ENCODE assay signal across 13 cellular contexts in the genomic region with DNA sequence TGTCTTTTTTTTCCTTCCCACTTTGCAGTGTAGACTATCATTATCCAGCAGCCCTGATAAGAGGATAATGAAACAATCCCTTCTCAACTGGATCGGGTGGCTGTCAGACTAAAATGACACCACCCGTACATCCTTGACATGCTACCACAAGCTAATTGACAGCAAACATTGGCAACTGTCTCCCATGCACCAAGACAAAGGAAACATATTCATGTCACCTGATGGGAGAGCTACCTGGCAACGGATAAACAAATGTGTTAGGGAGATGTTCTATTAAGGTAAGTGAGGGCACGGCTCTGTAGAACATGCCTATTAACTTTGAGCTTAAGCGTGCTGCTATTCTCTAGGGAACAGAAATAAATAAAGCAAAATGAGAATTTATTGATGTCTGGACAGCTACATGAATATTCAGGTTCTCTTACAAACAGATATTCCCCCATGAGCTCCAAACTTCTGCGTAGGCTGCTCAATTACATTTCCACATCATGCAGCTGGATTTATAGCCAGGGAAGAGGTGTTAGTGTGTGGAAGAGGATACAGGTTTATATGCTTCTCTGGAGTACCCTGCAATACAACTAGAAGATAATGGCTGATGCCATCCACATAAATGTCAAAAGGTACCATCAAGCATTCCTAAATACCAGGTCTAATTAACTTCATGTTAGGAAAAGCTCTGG.
DNase-seq lines count a peak whose midpoint lies in the region; ATAC-seq, FAIRE-seq and TF ChIP-seq lines count a peak whose summit lies in the region.
"Had no signal": no experiment of that assay in that cellular context is flagged by ENCODE, and none has a peak within 500 bp of the region (broad histone marks: within the 10 kb centered on the region; RNA-seq: fewer than 3 reads in every experiment).

No MANE protein-coding gene starts in this region.

- H3K9me1 ChIP-seq in keratinocyte (ENCODE audit: control insufficient read depth, extremely low read depth, insufficient read depth, low read length): no peaks in the 10 kb centered on the region

- dilution Hi-C loops in keratinocyte (cut with MboI; ENCODE audit: extremely low pct_ligation_motif_present, low sequenced_read_pairs): no loop called here

- no peaks in the 10 kb centered on the region for H3K9me3 ChIP-seq in keratinocyte (ENCODE audit: control insufficient read depth, low read depth, low read length)
- H3K9me3 ChIP-seq: Caco-2, uterus had no signal

- peak overlapping the region; percentile 85 for H3K27ac ChIP-seq in keratinocyte (ENCODE audit: control insufficient read depth, insufficient read depth, low read length)
- H3K27ac ChIP-seq: uterus had no signal

- H3K27me3 ChIP-seq in keratinocyte (ENCODE audit: control insufficient read depth, extremely low read depth, insufficient read depth, low read length): no peaks in the 10 kb centered on the region
- H3K27me3 ChIP-seq: uterus had no signal

- peak overlapping the region in 2 of 3 experiments; percentile 45 to 47 for H3K4me3 ChIP-seq in keratinocyte (ENCODE audit: control insufficient read depth in 2 of 3, extremely low read depth in 1 of 3, insufficient read depth in 2 of 3, low read depth in 1 of 3, low read length in 3 of 3)
- H3K4me3 ChIP-seq: uterus had no signal

- H3K4me2 ChIP-seq in keratinocyte (ENCODE audit: control insufficient read depth, extremely low read depth, insufficient read depth, low read depth, low read length): peak overlapping the region; percentile 72

- TF ChIP-seq CTCF in D721Med (IDR thresholded peaks at IDR 0.05; ENCODE audit: insufficient read depth, missing control alignments): no peak
- TF ChIP-seq CTCF in keratinocyte (optimal IDR thresholded peaks at IDR 0.05 in 1 of 3, IDR thresholded peaks at IDR 0.05 in 1 of 3, conservative IDR thresholded peaks at IDR 0.05 in 1 of 3; ENCODE audit: extremely low read depth in 1 of 3, insufficient read depth in 2 of 3, low read length in 3 of 3): no peak

- H3K79me2 ChIP-seq in keratinocyte (ENCODE audit: control insufficient read depth, insufficient read depth, low read length): no peaks in the 10 kb centered on the region

- H3K9ac ChIP-seq in keratinocyte (ENCODE audit: control insufficient read depth, extremely low read depth, insufficient read depth, low read length): peak overlapping the region; percentile 53

- FAIRE-seq in D721Med (lab: Jason Lieb, UNC): peak; percentile 90
- no peak for FAIRE-seq in keratinocyte (lab: Jason Lieb, UNC)

- peaks cover 29% of the 10 kb centered on the region for H3K4me1 ChIP-seq in keratinocyte (ENCODE audit: control insufficient read depth, extremely low read depth, insufficient read depth, low read length)
- H3K4me1 ChIP-seq: Caco-2, uterus had no signal

- H3K36me3 ChIP-seq in keratinocyte (ENCODE audit: control insufficient read depth in 2 of 2, extremely low read depth in 1 of 2, insufficient read depth in 2 of 2, low read length in 2 of 2): no peaks in the 10 kb centered on the region
- H3K36me3 ChIP-seq: uterus had no signal

- ATAC-seq in activated CD4-positive, CD25-positive, alpha-beta regulatory T cell treated with anti-CD3 and anti-CD28 coated beads, Interleukin-2, amount 50 U/mL, for 24 hours: no peak
- ATAC-seq: left cardiac atrium had no signal

- DNase-seq in D721Med (ENCODE audit: insufficient read length, low spot score) (no peak), NCI-H2029 (lab: John Stamatoyannopoulos, UW) (peak; percentile 91), NCI-H526 treated with DMSO at 0.1 percent for 48 hours (lab: John Stamatoyannopoulos, UW) (peak; percentile 99), keratinocyte (ENCODE audit: low read depth, low spot score) (no peak), kidney glomerular epithelial cell (lab: John Stamatoyannopoulos, UW) (no peak)
- no peak for DNase-seq in stimulated activated CD4-positive, alpha-beta T cell treated with anti-CD3 and anti-CD28 coated beads, Interleukin-2, amount 100 ng/mL, for 24 hours
- DNase-seq in stimulated activated naive CD4-positive, alpha-beta T cell treated with Interleukin-2 at 50 U/mL for 16 hours (lab: John Stamatoyannopoulos, UW): no peak
- DNase-seq: activated naive CD8-positive, alpha-beta T cell treated with anti-CD3 and anti-CD28 coated beads for 36 hours; Caco-2; left cardiac atrium; T1000; uterus had no signal

- H4K20me1 ChIP-seq in keratinocyte (ENCODE audit: control insufficient read depth, extremely low read depth, insufficient read depth, low read length): no peaks in the 10 kb centered on the region

- H2AFZ ChIP-seq in keratinocyte (ENCODE audit: control insufficient read depth, low read length): peak overlapping the region; percentile 6

Comparison
In these comparisons a context has a peak if more than half of its experiments do, and no peak if none do; other contexts are left out.
1. DNase-seq: peak in NCI-H2029 (single experiment) and NCI-H526 treated with DMSO at 0.1 percent for 48 hours (single experiment); none in D721Med (single experiment), keratinocyte (single experiment), stimulated activated CD4-positive, alpha-beta T cell treated with anti-CD3 and anti-CD28 coated beads, Interleukin-2, amount 100 ng/mL, for 24 hours (0 of 2), stimulated activated naive CD4-positive, alpha-beta T cell treated with Interleukin-2 at 50 U/mL for 16 hours (single experiment) and kidney glomerular epithelial cell (single experiment).